ENCODE assay signal across 19 cellular contexts in genomic region chr21:24280591-24280990, GRCh38.
"Had no signal": no experiment of that assay in that cellular context is flagged by ENCODE, and none has a peak within 500 bp of the region (broad histone marks: within the 10 kb centered on the region; RNA-seq: fewer than 3 reads in every experiment).

No MANE protein-coding gene starts in this region.

- ATAC-seq: Panc1 had no signal

- H3K9me3 ChIP-seq: SK-N-SH had no signal

- DNase-seq: Karpas-422, KG1, MM.1S, NCI-H1092 treated with DMSO at 0.1 percent for 48 hours, NCI-H1436, NCI-H187, NCI-H2029, NCI-H2081 treated with DMSO at 0.1 percent for 48 hours, NCI-H2171, NCI-H226, NCI-H446, NCI-H510A, NCI-H524 treated with DMSO at 0.1 percent for 48 hours, NCI-H69, NCI-H774, SHP77, SK-N-SH, SW 1271 had no signal
